ENCODE assay signal across 12 cellular contexts in the genomic region with DNA sequence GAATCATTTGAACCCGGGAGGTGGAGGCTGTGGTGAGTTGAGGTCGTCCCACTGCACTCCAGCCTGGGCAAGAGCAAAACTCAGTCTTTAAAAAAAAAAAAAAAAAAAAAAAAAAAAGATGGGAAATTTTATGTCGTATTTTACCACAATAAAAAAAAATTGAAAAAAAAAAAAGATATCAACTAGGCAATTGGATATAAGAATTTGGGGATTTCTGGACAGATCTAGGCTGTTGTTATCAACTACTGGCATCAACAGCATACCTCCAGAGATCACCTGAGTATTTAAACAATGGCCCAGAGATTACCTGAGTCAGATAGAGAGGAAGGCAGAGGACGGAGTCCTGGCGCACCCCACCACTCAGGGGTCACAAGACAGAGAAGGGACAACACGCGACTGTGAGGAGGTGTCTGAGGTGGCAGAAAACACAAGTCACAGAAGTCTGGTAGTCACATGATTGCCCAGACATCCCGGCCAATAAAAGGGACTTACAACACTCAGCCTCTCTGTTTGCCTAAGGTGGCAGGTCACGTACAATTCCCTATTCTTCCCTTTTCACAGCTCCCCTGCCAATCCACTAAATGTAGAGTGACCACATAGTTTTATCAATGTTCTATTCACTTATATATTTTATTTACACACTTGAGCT. TPM values are rescaled to one million over a fixed set of nuclear protein-coding genes. Genes with fewer than 3 reads are reported as not detected.
DNase-seq lines count a peak whose midpoint lies in the region; ATAC-seq and TF ChIP-seq lines count a peak whose summit lies in the region.
"Had no signal": no experiment of that assay in that cellular context is flagged by ENCODE, and none has a peak within 500 bp of the region (broad histone marks: within the 10 kb centered on the region; RNA-seq: fewer than 3 reads in every experiment).

No MANE protein-coding gene starts in this region.

- H3K27ac ChIP-seq in PC-9 (no peak overlapping the region), fibroblast of lung (ENCODE audit: insufficient read depth, low read length) (no peak overlapping the region), sigmoid colon (no peak overlapping the region)
- H3K27ac ChIP-seq: WERI-Rb-1 had no signal

- H4K20me1 ChIP-seq in PC-9 (ENCODE audit: insufficient read depth) (0 out of 2 replicates have a peak, but pooled peaks cover 1% of the 10 kb centered on the region), fibroblast of lung (ENCODE audit: control insufficient read depth, extremely low read depth, insufficient read depth, low read length) (no peaks in the 10 kb centered on the region)

- peak overlapping the region; percentile 89 for H3K4me3 ChIP-seq in PC-9
- peak overlapping the region; percentile 73 to 93 (median 84) for H3K4me3 ChIP-seq in fibroblast of lung (replicated peaks in 1 of 4; ENCODE audit: control extremely low read depth in 1 of 4, insufficient read depth in 1 of 4, low read depth in 3 of 4, low read length in 4 of 4)
- peak overlapping the region in 3 of 4 donors; percentile 86 to 92 (median 90) for H3K4me3 ChIP-seq in sigmoid colon

- peak overlapping the region; percentile 76; the same call in 1 of the 2 replicates for H2AFZ ChIP-seq in PC-9
- H2AFZ ChIP-seq in fibroblast of lung (ENCODE audit: low read length) = no peak overlapping the region

- H3K36me3 ChIP-seq in PC-9 (ENCODE audit: low read depth) = peaks cover 5% of the 10 kb centered on the region; the same call in 1 of the 2 replicates
- H3K36me3 ChIP-seq in fibroblast of lung (ENCODE audit: control insufficient read depth, insufficient read depth, low read length) = no peaks in the 10 kb centered on the region
- peaks cover 0 to 25% (median 0%) of the 10 kb centered on the region in 4 donors for H3K36me3 ChIP-seq in sigmoid colon

- intact Hi-C loops in PC-9 (cut with micrococcal nuclease; ENCODE audit: unreplicated experiment) = no loop called here
- intact Hi-C loops in sigmoid colon (cut with DNase I) = no loop called here

- POLR2A ChIA-PET in PC-9 (lab: Charles Lee; ENCODE audit: unreplicated experiment) = no interaction called here

- peaks cover 14% of the 10 kb centered on the region for H3K4me1 ChIP-seq in PC-9 (replicated peaks; ENCODE audit: insufficient read depth)
- H3K4me1 ChIP-seq in fibroblast of lung (ENCODE audit: control insufficient read depth, extremely low read depth, insufficient read depth, low read length) = no peaks in the 10 kb centered on the region
- H3K4me1 ChIP-seq in sigmoid colon = peaks cover 0 to 16% (median 11%) of the 10 kb centered on the region in 4 donors

- DNase-seq in NCI-H2107 treated with DMSO at 0.1 percent for 48 hours (lab: John Stamatoyannopoulos, UW; ENCODE audit: unreplicated experiment) = peak; percentile 40
- no peak for DNase-seq in NCI-H2107 (lab: John Stamatoyannopoulos, UW)
- peak; percentile 29 to 75 for DNase-seq in PC-9
- DNase-seq in fibroblast of lung (ENCODE audit: low read depth in 2 of 2) = no peak
- no peak for DNase-seq in sigmoid colon
- no peak for DNase-seq in SKM-1 treated with dmso at 0.1 percent for 144 hours (lab: John Stamatoyannopoulos, UW; ENCODE audit: unreplicated experiment)
- DNase-seq: ACHN, GOT3, hippocampal formation, WERI-Rb-1 had no signal

- TF ChIP-seq CTCF in PC-9 (conservative IDR thresholded peaks at IDR 0.05) (no peak), fibroblast of lung (conservative IDR thresholded peaks at IDR 0.05 in 1 of 2, IDR thresholded peaks at IDR 0.05 in 1 of 2; ENCODE audit: low read depth in 1 of 2, low read length in 2 of 2) (no peak), sigmoid colon (IDR thresholded peaks at IDR 0.05) (no peak)

- H3F3A ChIP-seq in PC-9 (ENCODE audit: insufficient read depth, low read depth) = peaks cover 6% of the 10 kb centered on the region; the same call in 1 of the 2 replicates

- H3K79me2 ChIP-seq in PC-9 (ENCODE audit: low read depth) = peaks cover 35% of the 10 kb centered on the region
- peaks cover 28% of the 10 kb centered on the region for H3K79me2 ChIP-seq in fibroblast of lung (ENCODE audit: control insufficient read depth, insufficient read depth, low read length)

- BruUV-seq in PC-9 (replicated peaks; lab: Mats Ljungman, UMichigan) = no TSS peak

- H3K9ac ChIP-seq in fibroblast of lung (ENCODE audit: insufficient read depth, low read length) = no peak overlapping the region

- H3K27me3 ChIP-seq in PC-9 (ENCODE audit: insufficient read depth, low read depth) (no peaks in the 10 kb centered on the region), fibroblast of lung (ENCODE audit: control insufficient read depth, insufficient read depth, low read length) (no peaks in the 10 kb centered on the region), sigmoid colon (no peaks in the 10 kb centered on the region)

- H3K9me2 ChIP-seq in PC-9 (ENCODE audit: insufficient read depth) = no peaks in the 10 kb centered on the region

- no peak for TF ChIP-seq POLR2A in sigmoid colon (IDR thresholded peaks at IDR 0.05)

- TF ChIP-seq EP300 in sigmoid colon (IDR thresholded peaks at IDR 0.05) = no peak

- 33 to 64% methylated on average over 9 of the region's 9 CpGs for WGBS in sigmoid colon, 2 donors

- H3K4me2 ChIP-seq in PC-9 (peak overlapping the region; percentile 82), fibroblast of lung (ENCODE audit: extremely low read depth, insufficient read depth, low read length) (peak overlapping the region; percentile 92)

- ATAC-seq in GM18909 (IDR thresholded peaks at IDR 0.05; ENCODE audit: poor library complexity, unreplicated experiment) = no peak
- ATAC-seq in GM21526 (IDR thresholded peaks at IDR 0.05; ENCODE audit: low FRiP score, unreplicated experiment) = no peak

- CTCF ChIA-PET in PC-9 (lab: Charles Lee) = interaction anchor here (1.1 kb wide), 1 partner anchor 144 kb away, joined by 3 read pairs; no protein-coding TSS in a partner anchor

- H3K9me3 ChIP-seq in PC-9 (ENCODE audit: insufficient read depth, low read depth) (no peaks in the 10 kb centered on the region), fibroblast of lung (ENCODE audit: control insufficient read depth, insufficient read depth, low read depth, low read length) (no peaks in the 10 kb centered on the region), sigmoid colon (no peaks in the 10 kb centered on the region)

RNA-seq across cellular contexts. Expression of gene SPRING1, which starts 1.8 kb away (rescaled TPM):
- 29.3 and 32.5 TPM in 2 replicates for total RNA-seq in PC-9 (2021)
- total RNA-seq in fibroblast of lung = 14.9 and 18.8 TPM in 2 replicates
- 14.6 and 16.3 TPM in 2 replicates for polyA plus RNA-seq in fibroblast of lung
- polyA plus RNA-seq in fibroblast of lung (2012) = 14.7 and 19.5 TPM in 2 replicates
- polyA minus RNA-seq in fibroblast of lung (ENCODE audit: low replicate concordance) = 20.0 and 23.8 TPM in 2 replicates
- total RNA-seq in sigmoid colon = 10 to 100 TPM; 10.5 to 18.0 (median 13.7) TPM
- 10 to 100 TPM; 16.2 to 38.6 (median 35.4) TPM for polyA plus RNA-seq in sigmoid colon

RNA-seq across cellular contexts. Expression of gene RNFT2, which starts 2.0 kb away (rescaled TPM):
- total RNA-seq in PC-9 (2021) (18.6 and 21.1 TPM in 2 replicates), fibroblast of lung (2.3 and 3.1 TPM in 2 replicates), sigmoid colon (1 to 10 TPM in 2 of 4 donors, under 1 TPM in 2; 0.36 to 4.3 (median 0.80) TPM)
- polyA plus RNA-seq in fibroblast of lung (0.95 and 4.3 TPM in 2 replicates), sigmoid colon (1 to 10 TPM in 2 of 3 donors, under 1 TPM in 1; 0.46 to 3.1 (median 1.2) TPM)
- 0.57 and 2.8 TPM in 2 replicates for polyA plus RNA-seq in fibroblast of lung (2012)
- 4.3 and 17.7 TPM in 2 replicates for polyA minus RNA-seq in fibroblast of lung (ENCODE audit: low replicate concordance)

Comparison
In these comparisons a context has a peak if more than half of its experiments do, and no peak if none do; other contexts are left out.
1. DNase-seq: peak in NCI-H2107 treated with DMSO at 0.1 percent for 48 hours (single experiment) and PC-9 (2 of 2); none in NCI-H2107 (single experiment), fibroblast of lung (0 of 2), sigmoid colon (single experiment) and SKM-1 treated with dmso at 0.1 percent for 144 hours (single experiment).
2. Peak in every context shown above with its lines, with median percentiles within 50 percentile points of each other: H3K4me3 ChIP-seq.